In the genomic region with DNA sequence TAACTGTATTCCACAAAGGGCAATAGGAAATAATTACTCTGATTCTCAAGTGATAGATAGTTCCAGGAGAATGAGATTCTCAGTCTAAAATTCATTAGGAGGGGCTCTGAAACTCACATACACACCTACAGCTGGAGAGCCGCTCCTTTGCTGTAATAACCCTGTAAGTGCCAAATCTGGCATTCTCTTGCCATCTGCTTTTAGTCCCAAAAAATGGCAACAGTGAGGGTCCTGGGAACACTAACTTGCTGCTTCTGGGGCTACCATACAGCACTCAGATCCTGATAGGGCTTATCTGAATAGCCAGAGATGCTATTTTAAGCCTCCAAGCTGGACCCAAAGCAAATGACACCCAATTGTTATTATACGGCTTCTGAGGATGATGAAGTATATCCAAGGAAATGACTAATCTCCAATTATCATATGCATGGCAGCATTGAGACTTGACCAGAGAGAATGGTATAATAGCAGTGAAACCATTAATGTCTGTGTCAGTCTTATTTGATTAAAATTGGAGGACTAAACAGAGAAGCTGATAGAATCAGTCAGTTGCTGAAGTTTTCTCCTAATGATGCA, we compare ENCODE assay signal across 15 cellular contexts.
DNase-seq lines count a peak whose midpoint lies in the region; ATAC-seq and TF ChIP-seq lines count a peak whose summit lies in the region.
"Had no signal": no experiment of that assay in that cellular context is flagged by ENCODE, and none has a peak within 500 bp of the region (broad histone marks: within the 10 kb centered on the region; RNA-seq: fewer than 3 reads in every experiment).

No MANE protein-coding gene starts in this region.

- H2AFZ ChIP-seq in mesenchymal stem cell (ENCODE audit: low read depth, low read length): no peak overlapping the region

- H2BK15ac ChIP-seq in mesenchymal stem cell (ENCODE audit: low read depth, poor library complexity, severe bottlenecking): peak overlapping the region; percentile 52

- H3K4me3 Mint-ChIP-seq in naive thymus-derived CD8-positive, alpha-beta T cell: no peak overlapping the region

- H4K8ac ChIP-seq in mesenchymal stem cell (ENCODE audit: low read length): no peak overlapping the region

- H3K4me2 ChIP-seq in mesenchymal stem cell (ENCODE audit: low read length, poor library complexity, severe bottlenecking): no peak overlapping the region

- no peak for TF ChIP-seq CTCF in breast epithelium (IDR thresholded peaks at IDR 0.05)

- no peak overlapping the region for H3K23ac ChIP-seq in mesenchymal stem cell (ENCODE audit: low read length in 2 of 2)

- H3K9me3 ChIP-seq in breast epithelium (no peaks in the 10 kb centered on the region), mesenchymal stem cell (ENCODE audit: control insufficient read depth, low read length) (no peaks in the 10 kb centered on the region)

- H3K4me1 ChIP-seq in breast epithelium: no peaks in the 10 kb centered on the region
- H3K4me1 ChIP-seq in mesenchymal stem cell (ENCODE audit: control insufficient read depth, insufficient read depth, low read depth, low read length): peaks cover 10% of the 10 kb centered on the region

- H3K27me3 ChIP-seq in breast epithelium (no peaks in the 10 kb centered on the region), mesenchymal stem cell (ENCODE audit: control insufficient read depth in 1 of 2, insufficient read depth in 1 of 2, low read length in 2 of 2) (no peaks in the 10 kb centered on the region)

- DNase-seq in COLO829 (ENCODE audit: low spot score): peak; percentile 43
- DNase-seq in M059J (ENCODE audit: low read depth): peak; percentile 81
- DNase-seq in breast epithelium (ENCODE audit: low spot score in 2 of 2): no peak
- DNase-seq in mesenchymal stem cell: peak; percentile 36
- DNase-seq in naive thymus-derived CD8-positive, alpha-beta T cell: no peak
- DNase-seq in germinal center (ENCODE audit: low spot score): no peak
- DNase-seq: activated T-cell treated with anti-CD3 and anti-CD28 coated beads for 4 hours; anterior cingulate cortex; naive thymus-derived CD4-positive, alpha-beta T cell; NCI-H2029 treated with DMSO at 0.1 percent for 48 hours had no signal

- peak overlapping the region; percentile 81 for H2BK5ac ChIP-seq in mesenchymal stem cell (ENCODE audit: low read depth, low read length, poor library complexity, severe bottlenecking)

- TF ChIP-seq POLR2A in breast epithelium (IDR thresholded peaks at IDR 0.05): no peak

- no peak overlapping the region for H3K14ac ChIP-seq in mesenchymal stem cell (ENCODE audit: low read length in 2 of 2)

- no peak overlapping the region for H3K9ac ChIP-seq in mesenchymal stem cell (ENCODE audit: low read length)

- WGBS in mesenchymal stem cell: 35% methylated on average over 2 of the region's 2 CpGs

- peak overlapping the region in 1 of 10 donors; percentile 5 for H3K27ac Mint-ChIP-seq in naive thymus-derived CD8-positive, alpha-beta T cell

- peaks cover 9% of the 10 kb centered on the region for H3K79me1 ChIP-seq in mesenchymal stem cell (replicated peaks; ENCODE audit: low read length, poor library complexity, severe bottlenecking)

- H2BK120ac ChIP-seq in mesenchymal stem cell (ENCODE audit: low read depth, low read length): peak overlapping the region; percentile 81

- H3K36me3 Mint-ChIP-seq in naive thymus-derived CD8-positive, alpha-beta T cell: no peaks in the 10 kb centered on the region
- H3K36me3 Mint-ChIP-seq: naive thymus-derived CD4-positive, alpha-beta T cell had no signal

- POLR2A ChIA-PET in naive thymus-derived CD8-positive, alpha-beta T cell (lab: Charles Lee): no interaction called here

- no peak overlapping the region for H4K91ac ChIP-seq in mesenchymal stem cell (ENCODE audit: low read length)

- peaks cover 0 to 17% (median 4%) of the 10 kb centered on the region in 4 donors for H3K4me1 Mint-ChIP-seq in naive thymus-derived CD8-positive, alpha-beta T cell

- H3K4ac ChIP-seq in mesenchymal stem cell (ENCODE audit: low read depth in 1 of 2, low read length in 2 of 2): peak overlapping the region in 1 of 2 experiments; percentile 33

- peak overlapping the region; percentile 61 to 64 for H3K27ac ChIP-seq in breast epithelium
- H3K27ac ChIP-seq in mesenchymal stem cell (ENCODE audit: low read length, poor library complexity, severe bottlenecking): peak overlapping the region; percentile 92
- H3K27ac ChIP-seq: C4-2B, VCaP had no signal

- intact Hi-C loops in breast epithelium (cut with DNase I; ENCODE audit: low total_unique reads): no loop called here

- H3K18ac ChIP-seq in mesenchymal stem cell (ENCODE audit: low read depth in 1 of 2, low read length in 2 of 2): peak overlapping the region in 1 of 2 experiments; percentile 75

- peaks cover 0 to 5% (median 0%) of the 10 kb centered on the region in 5 donors for H3K27me3 Mint-ChIP-seq in naive thymus-derived CD8-positive, alpha-beta T cell

- H3K4me3 ChIP-seq in breast epithelium: no peak overlapping the region
- H3K4me3 ChIP-seq in mesenchymal stem cell (ENCODE audit: insufficient read depth in 1 of 2, low read depth in 1 of 2, low read length in 2 of 2): no peak overlapping the region

- H2BK12ac ChIP-seq in mesenchymal stem cell (ENCODE audit: low read length in 2 of 2): peak overlapping the region; percentile 23 to 47

- H3K36me3 ChIP-seq in breast epithelium (no peaks in the 10 kb centered on the region), mesenchymal stem cell (ENCODE audit: control insufficient read depth in 1 of 2, insufficient read depth in 2 of 2, low read depth in 1 of 2, low read length in 2 of 2) (no peaks in the 10 kb centered on the region)

- ATAC-seq in HG02885 (IDR thresholded peaks at IDR 0.05; ENCODE audit: poor library complexity, unreplicated experiment) (no peak), HG03196 (IDR thresholded peaks at IDR 0.05; ENCODE audit: unreplicated experiment) (no peak)
- ATAC-seq in naive thymus-derived CD8-positive, alpha-beta T cell: no peak
- ATAC-seq: HepG2 had no signal

- peak overlapping the region; percentile 99 for H2AK5ac ChIP-seq in mesenchymal stem cell (ENCODE audit: low read length, severe bottlenecking)

- H3K9me3 Mint-ChIP-seq in naive thymus-derived CD8-positive, alpha-beta T cell: no peaks in the 10 kb centered on the region
- H3K9me3 Mint-ChIP-seq: naive thymus-derived CD4-positive, alpha-beta T cell had no signal

Comparison
In these comparisons a context has a peak if more than half of its experiments do, and no peak if none do; other contexts are left out.
1. DNase-seq: peak in COLO829 (single experiment), M059J (single experiment) and mesenchymal stem cell (single experiment); none in breast epithelium (0 of 2), naive thymus-derived CD8-positive, alpha-beta T cell (0 of 10) and germinal center (single experiment).